In the genomic region with DNA sequence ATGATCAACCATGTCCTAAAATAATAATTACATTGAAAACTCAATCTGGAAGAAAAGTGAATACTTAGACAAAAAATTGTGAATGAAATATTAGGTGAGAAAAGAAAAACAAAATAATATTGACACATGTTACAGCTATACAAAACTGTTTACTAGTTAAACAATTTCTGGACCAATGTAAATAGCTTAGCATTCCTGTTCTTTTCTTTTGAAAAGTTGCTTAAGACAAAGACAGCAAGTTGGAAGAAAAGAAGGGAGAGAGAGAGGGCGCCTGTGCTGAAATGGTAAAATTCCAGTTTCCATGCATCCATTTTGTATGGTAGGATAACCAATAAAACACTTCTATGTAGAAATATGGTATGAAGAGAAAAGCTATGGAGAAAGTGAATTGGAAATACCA, we compare ENCODE assay signal across 23 cellular contexts.
DNase-seq lines count a peak whose midpoint lies in the region; ATAC-seq, FAIRE-seq and TF ChIP-seq lines count a peak whose summit lies in the region.
"Had no signal": no experiment of that assay in that cellular context is flagged by ENCODE, and none has a peak within 500 bp of the region (broad histone marks: within the 10 kb centered on the region; RNA-seq: fewer than 3 reads in every experiment).

No MANE protein-coding gene starts in this region.

- in situ Hi-C loops in HepG2 (cut with HindIII; ENCODE audit: extremely low pct_ligation_motif_present, low pct_unique_long_range_greater_than_20kb) = no loop called here

- H3K4me3 Mint-ChIP-seq in activated CD4-positive, alpha-beta memory T cell treated with anti-CD3 and anti-CD28 coated beads, Interleukin-2, amount 10 ng/mL, durations not matched to agents 7 days and 5 days = no peak overlapping the region
- no peak overlapping the region for H3K4me3 Mint-ChIP-seq in activated CD4-positive, alpha-beta memory T cell treated with anti-CD3 and anti-CD28 coated beads for 36 hours
- peak overlapping the region; percentile 12 for H3K4me3 Mint-ChIP-seq in T-helper 17 cell
- no peak overlapping the region for H3K4me3 Mint-ChIP-seq in activated CD8-positive, alpha-beta T cell treated with anti-CD3 and anti-CD28 coated beads, Interleukin-2, amount 10 ng/mL, durations not matched to agents 7 days and 5 days
- H3K4me3 Mint-ChIP-seq: CD14-positive monocyte; CD8-positive, alpha-beta T cell had no signal

- POLR2A ChIA-PET in activated CD4-positive, alpha-beta memory T cell treated with anti-CD3 and anti-CD28 coated beads, Interleukin-2, amount 10 ng/mL, durations not matched to agents 7 days and 5 days (lab: Charles Lee) = no interaction called here
- POLR2A ChIA-PET in activated CD4-positive, alpha-beta memory T cell treated with anti-CD3 and anti-CD28 coated beads for 36 hours (lab: Charles Lee) = interaction anchor here (0.6 kb wide), 1 partner anchor 66 kb away, joined by 3 read pairs; no protein-coding TSS in a partner anchor
- POLR2A ChIA-PET in HepG2 (lab: Yijun Ruan, JAX) = interaction anchor here (0.8 to 1.4 kb wide), 4 partner anchors 12 to 193 kb away, joined by 3 to 4 read pairs (median 3); a partner anchor contains a TSS
- POLR2A ChIA-PET in activated CD8-positive, alpha-beta T cell treated with anti-CD3 and anti-CD28 coated beads, Interleukin-2, amount 10 ng/mL, durations not matched to agents 7 days and 5 days (lab: Charles Lee) = interaction anchor here (0.6 kb wide), 1 partner anchor 170 kb away, joined by 3 read pairs; no protein-coding TSS in a partner anchor

- H3K4me1 Mint-ChIP-seq in activated CD4-positive, alpha-beta memory T cell treated with anti-CD3 and anti-CD28 coated beads, Interleukin-2, amount 10 ng/mL, durations not matched to agents 7 days and 5 days = peaks cover 26% of the 10 kb centered on the region
- H3K4me1 Mint-ChIP-seq in activated CD4-positive, alpha-beta memory T cell treated with anti-CD3 and anti-CD28 coated beads for 36 hours (ENCODE audit: low read depth) = peaks cover 11% of the 10 kb centered on the region
- H3K4me1 Mint-ChIP-seq in T-helper 17 cell = peaks cover 23% of the 10 kb centered on the region
- peaks cover 36% of the 10 kb centered on the region for H3K4me1 Mint-ChIP-seq in activated CD8-positive, alpha-beta T cell treated with anti-CD3 and anti-CD28 coated beads, Interleukin-2, amount 10 ng/mL, durations not matched to agents 7 days and 5 days (ENCODE audit: low read depth)

- peaks cover 7% of the 10 kb centered on the region for H3K9me3 Mint-ChIP-seq in activated CD4-positive, alpha-beta memory T cell treated with anti-CD3 and anti-CD28 coated beads, Interleukin-2, amount 10 ng/mL, durations not matched to agents 7 days and 5 days
- no peaks in the 10 kb centered on the region for H3K9me3 Mint-ChIP-seq in activated CD4-positive, alpha-beta memory T cell treated with anti-CD3 and anti-CD28 coated beads for 36 hours
- peaks cover 7% of the 10 kb centered on the region for H3K9me3 Mint-ChIP-seq in activated CD8-positive, alpha-beta T cell treated with anti-CD3 and anti-CD28 coated beads, Interleukin-2, amount 10 ng/mL, durations not matched to agents 7 days and 5 days (ENCODE audit: insufficient read depth)

- TF ChIP-seq EP300 in HepG2 (IDR thresholded peaks at IDR 0.05; ENCODE audit: low read depth in 2 of 2, low read length in 2 of 2) (peak in 1 of 2 experiments; percentile 72; a peak in 2 of 4 replicates), HepG2 (CRISPR knock-in tag; IDR thresholded peaks at IDR 0.05; ENCODE audit: borderline replicate concordance) (no peak)

- TF ChIP-seq RAD21 in HepG2 (CRISPR knock-in tag; IDR thresholded peaks at IDR 0.05) = no peak

- TF ChIP-seq CTCF in HepG2 (CRISPR knock-in tag; IDR thresholded peaks at IDR 0.05) = no peak
- TF ChIP-seq CTCF in right lobe of liver (IDR thresholded peaks at IDR 0.05) = no peak

- no TSS peak for BruUV-seq in HepG2 (replicated peaks; lab: Mats Ljungman, UMichigan)

- H3K79me2 ChIP-seq in HepG2 (ENCODE audit: insufficient read depth, low read length) = no peaks in the 10 kb centered on the region

- no peaks in the 10 kb centered on the region for H3K36me3 ChIP-seq in HepG2 (replicated peaks in 1 of 2; ENCODE audit: control insufficient read depth in 1 of 2, insufficient read depth in 2 of 2, low read length in 2 of 2)
- H3K36me3 ChIP-seq in right lobe of liver = no peaks in the 10 kb centered on the region
- H3K36me3 ChIP-seq: BE2C; BLaER1 treated with 17β-estradiol and CSF1 and Interleukin-3, amounts not matched to agents 10 nM and 100 nM had no signal

- no peak for DNase-seq in activated CD4-positive, alpha-beta memory T cell treated with anti-CD3 and anti-CD28 coated beads, Interleukin-2, amount 10 ng/mL, durations not matched to agents 7 days and 5 days
- DNase-seq in activated CD4-positive, alpha-beta memory T cell treated with anti-CD3 and anti-CD28 coated beads for 36 hours = no peak
- no peak for DNase-seq in HepG2 (ENCODE audit: low spot score)
- DNase-seq in right lobe of liver = no peak
- no peak for DNase-seq in T-helper 17 cell
- DNase-seq in activated CD8-positive, alpha-beta T cell treated with anti-CD3 and anti-CD28 coated beads, Interleukin-2, amount 10 ng/mL, durations not matched to agents 7 days and 5 days = no peak
- DNase-seq in SW 1271 (lab: John Stamatoyannopoulos, UW) = no peak
- DNase-seq: 8988T; ACHN; AML-193; BE2C; Caco-2; CD8-positive, alpha-beta T cell; DMS 273 treated with DMSO at 0.1 percent for 48 hours; DMS79; GF-D8; GOT3; H7; HCEC 1CT had no signal

- H3K9ac ChIP-seq in HepG2 (ENCODE audit: insufficient read depth, low read depth, low read length) = no peak overlapping the region
- H3K9ac ChIP-seq: BLaER1 treated with 17β-estradiol and CSF1 and Interleukin-3, amounts not matched to agents 10 nM and 100 nM had no signal

- H3K27ac Mint-ChIP-seq in activated CD4-positive, alpha-beta memory T cell treated with anti-CD3 and anti-CD28 coated beads, Interleukin-2, amount 10 ng/mL, durations not matched to agents 7 days and 5 days = peak overlapping the region; percentile 23
- H3K27ac Mint-ChIP-seq in activated CD4-positive, alpha-beta memory T cell treated with anti-CD3 and anti-CD28 coated beads for 36 hours = no peak overlapping the region
- no peak overlapping the region for H3K27ac Mint-ChIP-seq in T-helper 17 cell
- no peak overlapping the region for H3K27ac Mint-ChIP-seq in activated CD8-positive, alpha-beta T cell treated with anti-CD3 and anti-CD28 coated beads, Interleukin-2, amount 10 ng/mL, durations not matched to agents 7 days and 5 days
- H3K27ac Mint-ChIP-seq: CD8-positive, alpha-beta T cell had no signal

- TF ChIP-seq POLR2A in HepG2 (IDR thresholded peaks at IDR 0.05; ENCODE audit: insufficient read depth in 1 of 2, low read depth in 2 of 2, low read length in 2 of 2) (no peak), right lobe of liver (IDR thresholded peaks at IDR 0.05) (no peak)

- H3K4me1 ChIP-seq in HepG2 (ENCODE audit: insufficient read depth, low read length) (peaks cover 64% of the 10 kb centered on the region), right lobe of liver (peaks cover 0 to 7% (median 0%) of the 10 kb centered on the region in 4 donors)
- H3K4me1 ChIP-seq: BE2C; BLaER1 treated with 17β-estradiol and CSF1 and Interleukin-3, amounts not matched to agents 10 nM and 100 nM had no signal

- H3K4me2 ChIP-seq in HepG2 (ENCODE audit: low read depth, low read length) = no peak overlapping the region
- H3K4me2 ChIP-seq: A549; BLaER1 treated with 17β-estradiol and CSF1 and Interleukin-3, amounts not matched to agents 10 nM and 100 nM had no signal

- no peak for FAIRE-seq in HepG2 (lab: Jason Lieb, UNC)
- FAIRE-seq: A549, GM12891 had no signal

- intact Hi-C loops in activated CD4-positive, alpha-beta memory T cell treated with anti-CD3 and anti-CD28 coated beads for 36 hours (cut with micrococcal nuclease) = no loop called here
- intact Hi-C loops in HepG2 (cut with micrococcal nuclease; ENCODE audit: unreplicated experiment) = loop anchor here (1.0 to 5.0 kb wide), 2 partner anchors 43 to 56 kb away; no protein-coding TSS in a partner anchor
- intact Hi-C loops in right lobe of liver (cut with DNase I) = no loop called here

- 94% methylated on average over 1 of the region's 1 CpG for WGBS in HepG2 (ENCODE audit: low lambda C conversion rate)
- WGBS in right lobe of liver (ENCODE audit: insufficient coverage, low coverage, low lambda C conversion rate, missing lambda C conversion rate) = 75% methylated on average over 1 of the region's 1 CpG

- ATAC-seq in HepG2 (no peak), right lobe of liver (no peak), T-helper 17 cell (no peak)
- ATAC-seq in activated CD8-positive, alpha-beta T cell treated with anti-CD3 and anti-CD28 coated beads, Interleukin-2, amount 10 ng/mL, durations not matched to agents 7 days and 5 days = no peak
- ATAC-seq: A549; CD8-positive, alpha-beta T cell had no signal

- H3K4me3 ChIP-seq in HepG2 (replicated peaks in 1 of 3; ENCODE audit: insufficient read depth in 1 of 3, low read depth in 2 of 3, low read length in 3 of 3) = no peak overlapping the region
- no peak overlapping the region for H3K4me3 ChIP-seq in right lobe of liver
- H3K4me3 ChIP-seq: A549; BLaER1 treated with 17β-estradiol and CSF1 and Interleukin-3, amounts not matched to agents 10 nM and 100 nM had no signal

- H3K36me3 Mint-ChIP-seq in activated CD4-positive, alpha-beta memory T cell treated with anti-CD3 and anti-CD28 coated beads, Interleukin-2, amount 10 ng/mL, durations not matched to agents 7 days and 5 days (ENCODE audit: low read depth) = peaks cover 9% of the 10 kb centered on the region
- no peaks in the 10 kb centered on the region for H3K36me3 Mint-ChIP-seq in activated CD4-positive, alpha-beta memory T cell treated with anti-CD3 and anti-CD28 coated beads for 36 hours
- H3K36me3 Mint-ChIP-seq in T-helper 17 cell (ENCODE audit: low read depth) = no peaks in the 10 kb centered on the region
- peaks cover 19% of the 10 kb centered on the region for H3K36me3 Mint-ChIP-seq in activated CD8-positive, alpha-beta T cell treated with anti-CD3 and anti-CD28 coated beads, Interleukin-2, amount 10 ng/mL, durations not matched to agents 7 days and 5 days (ENCODE audit: low read depth)
- H3K36me3 Mint-ChIP-seq: CD14-positive monocyte; CD8-positive, alpha-beta T cell had no signal

- H3K27ac ChIP-seq in HepG2 (ENCODE audit: extremely low read length, insufficient read depth, low read length) (no peak overlapping the region), right lobe of liver (no peak overlapping the region)
- H3K27ac ChIP-seq: A549; BLaER1 treated with 17β-estradiol and CSF1 and Interleukin-3, amounts not matched to agents 10 nM and 100 nM had no signal

- CTCF ChIA-PET in activated CD4-positive, alpha-beta memory T cell treated with anti-CD3 and anti-CD28 coated beads, Interleukin-2, amount 10 ng/mL, durations not matched to agents 7 days and 5 days (lab: Charles Lee) = no interaction called here
- CTCF ChIA-PET in activated CD4-positive, alpha-beta memory T cell treated with anti-CD3 and anti-CD28 coated beads for 36 hours (lab: Charles Lee) = no interaction called here
- CTCF ChIA-PET in HepG2 (lab: Yijun Ruan, JAX; ENCODE audit: low intra/inter-chr PET ratio, low total read pairs) = no interaction called here
- CTCF ChIA-PET in activated CD8-positive, alpha-beta T cell treated with anti-CD3 and anti-CD28 coated beads, Interleukin-2, amount 10 ng/mL, durations not matched to agents 7 days and 5 days (lab: Charles Lee) = interaction anchor here (0.8 kb wide), 1 partner anchor 61 kb away, joined by 3 read pairs; no protein-coding TSS in a partner anchor

- H3K9me3 ChIP-seq in HepG2 (ENCODE audit: low read length) (no peaks in the 10 kb centered on the region; the same call in 1 of the 2 replicates), right lobe of liver (no peaks in the 10 kb centered on the region), T-helper 17 cell (ENCODE audit: control insufficient read depth, low read length, poor library complexity, severe bottlenecking) (no peaks in the 10 kb centered on the region)
- H3K9me3 ChIP-seq: A549, BE2C, Caco-2 had no signal

- H3K27me3 Mint-ChIP-seq in activated CD4-positive, alpha-beta memory T cell treated with anti-CD3 and anti-CD28 coated beads, Interleukin-2, amount 10 ng/mL, durations not matched to agents 7 days and 5 days = peaks cover 17% of the 10 kb centered on the region
- H3K27me3 Mint-ChIP-seq in activated CD4-positive, alpha-beta memory T cell treated with anti-CD3 and anti-CD28 coated beads for 36 hours = no peaks in the 10 kb centered on the region
- no peaks in the 10 kb centered on the region for H3K27me3 Mint-ChIP-seq in T-helper 17 cell
- peaks cover 17% of the 10 kb centered on the region for H3K27me3 Mint-ChIP-seq in activated CD8-positive, alpha-beta T cell treated with anti-CD3 and anti-CD28 coated beads, Interleukin-2, amount 10 ng/mL, durations not matched to agents 7 days and 5 days (ENCODE audit: low read depth)

- H3K27me3 ChIP-seq in HepG2 (ENCODE audit: control insufficient read depth in 1 of 2, insufficient read depth in 2 of 2, low read length in 2 of 2) (no peaks in the 10 kb centered on the region), right lobe of liver (no peaks in the 10 kb centered on the region)
- H3K27me3 ChIP-seq: BE2C; BLaER1 treated with 17β-estradiol and CSF1 and Interleukin-3, amounts not matched to agents 10 nM and 100 nM had no signal

- no peaks in the 10 kb centered on the region for H4K20me1 ChIP-seq in HepG2 (ENCODE audit: insufficient read depth, low read length)
- H4K20me1 ChIP-seq: BLaER1 treated with 17β-estradiol and CSF1 and Interleukin-3, amounts not matched to agents 10 nM and 100 nM had no signal

- no peak overlapping the region for H2AFZ ChIP-seq in HepG2 (ENCODE audit: low read length)
